Comparison of ENCODE assay signal across 1 cellular context in genomic region chr1:12447301-12447700, GRCh38.
TF ChIP-seq lines count a peak whose summit lies in the region.

No MANE protein-coding gene starts in this region.

TF ChIP-seq in GM23338, 12 proteins besides CTCF, POLR2A, EP300 and RAD21 (continued from another document):
- TF ChIP-seq REST (IDR thresholded peaks at IDR 0.05; ENCODE audit: unreplicated experiment) (no peak), ETS1 (IDR thresholded peaks at IDR 0.05) (no peak)
